Comparison of ENCODE assay signal across 10 cellular contexts in genomic region chr14:57889245-57889644, GRCh38. TPM values are rescaled to one million over a fixed set of nuclear protein-coding genes. Genes with fewer than 3 reads are reported as not detected.
DNase-seq lines count a peak whose midpoint lies in the region; ATAC-seq, FAIRE-seq and TF ChIP-seq lines count a peak whose summit lies in the region.
"Had no signal": no experiment of that assay in that cellular context is flagged by ENCODE, and none has a peak within 500 bp of the region (broad histone marks: within the 10 kb centered on the region; RNA-seq: fewer than 3 reads in every experiment).

No MANE protein-coding gene starts in this region.

- no peak overlapping the region for H3K27ac ChIP-seq in trophoblast cell (ENCODE audit: low read depth, low read length)

- no peak overlapping the region for H3K27ac Mint-ChIP-seq in WTC11
- H3K27ac Mint-ChIP-seq: activated T-helper 17 cell treated with anti-CD3 and anti-CD28 coated beads, Interleukin-2, amount 50 U/mL, for 72 hours; T-helper 1 cell treated with Interleukin-12 subunit alpha and Interleukin-12 subunit beta and Interleukin-4 antibody, amounts not matched to agents 30 μg/mL and 1 μg/mL, for 36 hours had no signal

- no peak overlapping the region for H4K91ac ChIP-seq in trophoblast cell (ENCODE audit: low read depth, low read length)

- H4K12ac ChIP-seq in trophoblast cell (ENCODE audit: low read depth, low read length) = no peak overlapping the region

- no peak overlapping the region for H3K4me3 ChIP-seq in trophoblast cell (ENCODE audit: low read depth, low read length)

- no peaks in the 10 kb centered on the region for H3K79me2 ChIP-seq in trophoblast cell (ENCODE audit: control insufficient read depth, insufficient read depth, low read length, poor library complexity)

- no peak overlapping the region for H4K8ac ChIP-seq in trophoblast cell (ENCODE audit: low read depth, low read length)

- H3K23ac ChIP-seq in trophoblast cell (ENCODE audit: low read length) = no peak overlapping the region

- CTCF ChIA-PET in WTC11 (lab: Charles Lee) = no interaction called here

- intact Hi-C loops in posterior vena cava (cut with DNase I) = no loop called here

- TF ChIP-seq CTCF in WTC11 (IDR thresholded peaks at IDR 0.05) = no peak

- no peak overlapping the region for H3K4me3 Mint-ChIP-seq in WTC11
- H3K4me3 Mint-ChIP-seq: activated T-helper 17 cell treated with anti-CD3 and anti-CD28 coated beads, Interleukin-2, amount 50 U/mL, for 72 hours; T-helper 1 cell treated with Interleukin-12 subunit alpha and Interleukin-12 subunit beta and Interleukin-4 antibody, amounts not matched to agents 30 μg/mL and 1 μg/mL, for 36 hours had no signal

- no peak overlapping the region for H2BK120ac ChIP-seq in trophoblast cell (ENCODE audit: insufficient read depth, low read length, poor library complexity)

- H3K79me1 ChIP-seq in trophoblast cell (ENCODE audit: low read length) = no peaks in the 10 kb centered on the region

- H2AFZ ChIP-seq in trophoblast cell (ENCODE audit: insufficient read depth, low read length, poor library complexity) = no peak overlapping the region

- H3K27me3 ChIP-seq in trophoblast cell (ENCODE audit: insufficient read depth, low read length) = no peaks in the 10 kb centered on the region

- no peak overlapping the region for H2BK5ac ChIP-seq in trophoblast cell (ENCODE audit: low read depth, low read length, poor library complexity)

- no peak overlapping the region for H3K9ac ChIP-seq in trophoblast cell (ENCODE audit: low read length)

- no CpG with 5 or more reads among the region's 4 CpGs for WGBS in trophoblast cell (ENCODE audit: extremely low coverage, insufficient coverage, insufficient read length)

- H3K18ac ChIP-seq in trophoblast cell (ENCODE audit: low read length) = no peak overlapping the region

- no peak overlapping the region for H3K4me2 ChIP-seq in trophoblast cell (ENCODE audit: low read length)

- H2AK5ac ChIP-seq in trophoblast cell (ENCODE audit: low read length) = no peak overlapping the region

- no peaks in the 10 kb centered on the region for H3K36me3 ChIP-seq in trophoblast cell (ENCODE audit: control insufficient read depth in 1 of 2, insufficient read depth in 2 of 2, low read length in 2 of 2)

- no peaks in the 10 kb centered on the region for H3K9me3 ChIP-seq in trophoblast cell (ENCODE audit: insufficient read depth, low read depth, low read length)

- FAIRE-seq in RCC 7860 (lab: Jason Lieb, UNC) = no peak

- no peaks in the 10 kb centered on the region for H3K4me1 Mint-ChIP-seq in WTC11
- H3K4me1 Mint-ChIP-seq: activated T-helper 17 cell treated with anti-CD3 and anti-CD28 coated beads, Interleukin-2, amount 50 U/mL, for 72 hours had no signal

- no peaks in the 10 kb centered on the region for H3K27me3 Mint-ChIP-seq in WTC11 (ENCODE audit: low read depth)
- H3K27me3 Mint-ChIP-seq: activated T-helper 17 cell treated with anti-CD3 and anti-CD28 coated beads, Interleukin-2, amount 50 U/mL, for 72 hours had no signal

- POLR2A ChIA-PET in WTC11 (lab: Charles Lee) = no interaction called here

- DNase-seq in ELR (ENCODE audit: low read depth) (peak; percentile 26), RCC 7860 (ENCODE audit: low spot score) (peak; percentile 46), fibroblast of peridontal ligament (ENCODE audit: extremely low read depth) (peak; percentile 64), posterior vena cava (ENCODE audit: low spot score) (peak; percentile 87), trophoblast cell (no peak), germinal center (ENCODE audit: low spot score) (no peak), WTC11 (ENCODE audit: low spot score) (no peak)
- no peak for DNase-seq in activated T-cell treated with anti-CD3 and anti-CD28 coated beads, Interleukin-2, amount 50 U/mL, for 1 hour

- H3K9me3 Mint-ChIP-seq in WTC11 = no peaks in the 10 kb centered on the region
- H3K9me3 Mint-ChIP-seq: activated T-helper 17 cell treated with anti-CD3 and anti-CD28 coated beads, Interleukin-2, amount 50 U/mL, for 72 hours; T-helper 1 cell treated with Interleukin-12 subunit alpha and Interleukin-12 subunit beta and Interleukin-4 antibody, amounts not matched to agents 30 μg/mL and 1 μg/mL, for 36 hours had no signal

- H3K4ac ChIP-seq in trophoblast cell (ENCODE audit: low read depth, low read length) = no peak overlapping the region

- no peak overlapping the region for H2BK12ac ChIP-seq in trophoblast cell (ENCODE audit: low read length)

- no peak overlapping the region for H3K14ac ChIP-seq in trophoblast cell (ENCODE audit: low read length)

- no peaks in the 10 kb centered on the region for H3K36me3 Mint-ChIP-seq in WTC11

- no peak for ATAC-seq in WTC11
- ATAC-seq: activated T-helper 17 cell treated with anti-CD3 and anti-CD28 coated beads, Interleukin-2, amount 50 U/mL, for 72 hours had no signal

- H3K4me1 ChIP-seq in trophoblast cell (ENCODE audit: control insufficient read depth in 1 of 2, insufficient read depth in 2 of 2, low read length in 2 of 2) = no peaks in the 10 kb centered on the region

TF ChIP-seq in WTC11, 78 proteins besides CTCF, POLR2A, EP300 and RAD21:
- TF ChIP-seq ZNF281 (CRISPR knock-in tag; IDR thresholded peaks at IDR 0.05) (no peak), RORB (CRISPR knock-in tag; IDR thresholded peaks at IDR 0.05) (no peak), TEAD1 (CRISPR knock-in tag; IDR thresholded peaks at IDR 0.05) (no peak), SP1 (CRISPR knock-in tag; conservative IDR thresholded peaks at IDR 0.05) (no peak), MYBL2 (CRISPR knock-in tag; IDR thresholded peaks at IDR 0.05) (no peak), NFYB (CRISPR knock-in tag; conservative IDR thresholded peaks at IDR 0.05; ENCODE audit: low read depth) (no peak), ZBTB21 (CRISPR knock-in tag; IDR thresholded peaks at IDR 0.05; ENCODE audit: borderline replicate concordance) (no peak), E2F1 (CRISPR knock-in tag; IDR thresholded peaks at IDR 0.05) (no peak)
TF ChIP-seq in WTC11: peak in this region for 0.

RNA-seq across cellular contexts. Expression of gene SLC35F4, which starts 23.4 kb away (rescaled TPM):
- 1 to 10 TPM; 3.9 to 7.1 TPM for total RNA-seq in posterior vena cava
- polyA plus RNA-seq in trophoblast cell (2013) = not detected in 2 replicates
- total RNA-seq in WTC11 (2021) = not detected in 3 replicates
- total RNA-seq: activated T-helper 17 cell treated with anti-CD3 and anti-CD28 coated beads, Interleukin-2, amount 50 U/mL, for 72 hours had no signal

Comparison
In these comparisons a context has a peak if more than half of its experiments do, and no peak if none do; other contexts are left out.
1. DNase-seq: peak in ELR (single experiment), RCC 7860 (single experiment), fibroblast of peridontal ligament (single experiment) and posterior vena cava (single experiment); none in trophoblast cell (0 of 2), germinal center (single experiment), WTC11 (single experiment) and activated T-cell treated with anti-CD3 and anti-CD28 coated beads, Interleukin-2, amount 50 U/mL, for 1 hour (single experiment).